Comparison of ENCODE assay signal across 21 cellular contexts in the genomic region with DNA sequence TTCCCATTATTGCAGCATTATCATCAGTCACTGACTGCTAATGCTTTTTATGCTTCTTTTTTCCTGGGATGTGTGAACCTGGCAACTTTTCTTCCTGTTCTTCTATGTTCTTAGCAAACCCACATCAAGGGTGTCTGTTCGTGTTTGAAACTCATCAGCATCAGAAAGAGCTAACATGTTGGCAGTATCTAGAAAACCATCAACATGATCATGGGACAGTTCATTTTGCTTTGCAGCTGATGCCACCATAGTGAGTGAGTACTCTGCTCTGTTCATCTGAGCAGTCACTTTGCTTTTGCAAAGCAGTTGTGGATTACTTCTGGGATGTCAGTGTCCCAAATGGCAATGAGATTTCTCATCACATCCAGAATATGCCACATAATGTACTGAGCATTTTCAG.
"Had no signal": no experiment of that assay in that cellular context is flagged by ENCODE, and none has a peak within 500 bp of the region (broad histone marks: within the 10 kb centered on the region; RNA-seq: fewer than 3 reads in every experiment).

No MANE protein-coding gene starts in this region.

- H3K27me3 ChIP-seq: brain microvascular endothelial cell, cardiac muscle cell had no signal

- H3K9me3 Mint-ChIP-seq: activated CD4-positive, alpha-beta memory T cell treated with anti-CD3 and anti-CD28 coated beads, Interleukin-2, amount 10 ng/mL, durations not matched to agents 7 days and 5 days; activated CD4-positive, alpha-beta T cell treated with anti-CD3 and anti-CD28 coated beads, Interleukin-2, amount 10 ng/mL, durations not matched to agents 24 days and 14 days; activated naive CD4-positive, alpha-beta T cell treated with anti-CD3 and anti-CD28 coated beads, Interleukin-2, amount 50 U/mL, for 24 hours; T-helper 1 cell treated with Interleukin-12 subunit alpha and Interleukin-12 subunit beta and Interleukin-4 antibody, amounts not matched to agents 30 μg/mL and 1 μg/mL, for 36 hours had no signal

- ATAC-seq: activated CD4-positive, CD25-positive, alpha-beta regulatory T cell treated with anti-CD3 and anti-CD28 coated beads, Interleukin-2, amount 50 U/mL, for 24 hours; K562; PC-3 had no signal

- H3K27me3 Mint-ChIP-seq: activated CD4-positive, alpha-beta memory T cell treated with anti-CD3 and anti-CD28 coated beads, Interleukin-2, amount 10 ng/mL, durations not matched to agents 7 days and 5 days; activated CD4-positive, alpha-beta T cell treated with anti-CD3 and anti-CD28 coated beads, Interleukin-2, amount 10 ng/mL, durations not matched to agents 24 days and 14 days; activated naive CD4-positive, alpha-beta T cell treated with anti-CD3 and anti-CD28 coated beads, Interleukin-2, amount 50 U/mL, for 24 hours had no signal

- FAIRE-seq: K562, RCC 7860 had no signal

- H3K4me3 Mint-ChIP-seq: activated CD4-positive, alpha-beta memory T cell treated with anti-CD3 and anti-CD28 coated beads, Interleukin-2, amount 10 ng/mL, durations not matched to agents 7 days and 5 days; activated CD4-positive, alpha-beta T cell treated with anti-CD3 and anti-CD28 coated beads, Interleukin-2, amount 10 ng/mL, durations not matched to agents 24 days and 14 days; activated naive CD4-positive, alpha-beta T cell treated with anti-CD3 and anti-CD28 coated beads, Interleukin-2, amount 50 U/mL, for 24 hours; T-helper 1 cell treated with Interleukin-12 subunit alpha and Interleukin-12 subunit beta and Interleukin-4 antibody, amounts not matched to agents 30 μg/mL and 1 μg/mL, for 36 hours had no signal

- H3K4me3 ChIP-seq: cardiac muscle cell, K562 had no signal

- DNase-seq: activated CD4-positive, alpha-beta memory T cell treated with anti-CD3 and anti-CD28 coated beads, Interleukin-2, amount 10 ng/mL, durations not matched to agents 7 days and 5 days; activated CD4-positive, alpha-beta T cell treated with anti-CD3 and anti-CD28 coated beads, Interleukin-2, amount 10 ng/mL, durations not matched to agents 24 days and 14 days; activated CD8-positive, alpha-beta memory T cell treated with anti-CD3 and anti-CD28 coated beads, Interleukin-2, amount 50 U/mL, for 48 hours; activated naive CD4-positive, alpha-beta T cell; activated T-cell treated with anti-CD3 and anti-CD28 coated beads, Interleukin-2, amount 50 U/mL, for 1 hour; brain microvascular endothelial cell; Karpas-422; MM.1S; NCI-H1105 treated with DMSO at 0.1 percent for 48 hours; NCI-H1436 treated with DMSO at 0.1 percent for 48 hours; NCI-H187; NCI-H2081; NCI-H524; PC-3; SHP77 treated with DMSO at 0.1 percent for 48 hours had no signal

- H3K27ac Mint-ChIP-seq: activated CD4-positive, alpha-beta memory T cell treated with anti-CD3 and anti-CD28 coated beads, Interleukin-2, amount 10 ng/mL, durations not matched to agents 7 days and 5 days; activated CD4-positive, alpha-beta T cell treated with anti-CD3 and anti-CD28 coated beads, Interleukin-2, amount 10 ng/mL, durations not matched to agents 24 days and 14 days; activated naive CD4-positive, alpha-beta T cell treated with anti-CD3 and anti-CD28 coated beads, Interleukin-2, amount 50 U/mL, for 24 hours; T-helper 1 cell treated with Interleukin-12 subunit alpha and Interleukin-12 subunit beta and Interleukin-4 antibody, amounts not matched to agents 30 μg/mL and 1 μg/mL, for 36 hours had no signal

- H3K27ac ChIP-seq: brain microvascular endothelial cell, cardiac muscle cell had no signal
